1 cellular context compared by ENCODE assay signal in genomic region chr7:100580466-100581283, GRCh38.
TF ChIP-seq lines count a peak whose summit lies in the region.

No MANE protein-coding gene starts in this region.

TF ChIP-seq in HepG2, 621 proteins besides CTCF, POLR2A, EP300 and RAD21 (continues in another document):
- TF ChIP-seq MNT (IDR thresholded peaks at IDR 0.05) (peak; percentile 91), ZNF230 (CRISPR knock-in tag; IDR thresholded peaks at IDR 0.05) (no peak), ERF (CRISPR knock-in tag; IDR thresholded peaks at IDR 0.05) (no peak), BCL6 (CRISPR knock-in tag; IDR thresholded peaks at IDR 0.05) (no peak), JUNB (CRISPR knock-in tag; IDR thresholded peaks at IDR 0.05; ENCODE audit: borderline replicate concordance) (peak; percentile 23; the same call in 1 of the 2 replicates), LCORL (IDR thresholded peaks at IDR 0.05) (no peak), LCORL (CRISPR knock-in tag; IDR thresholded peaks at IDR 0.05) (no peak), ZBED4 (CRISPR knock-in tag; IDR thresholded peaks at IDR 0.05; ENCODE audit: borderline replicate concordance) (no peak), MED1 (CRISPR knock-in tag; IDR thresholded peaks at IDR 0.05) (no peak), ZBTB39 (CRISPR knock-in tag; IDR thresholded peaks at IDR 0.05) (no peak), SIN3A (IDR thresholded peaks at IDR 0.05; ENCODE audit: borderline replicate concordance, low read depth, low read length) (no peak), ZNF644 (CRISPR knock-in tag; IDR thresholded peaks at IDR 0.05; ENCODE audit: low read depth) (no peak), ZNF558 (CRISPR knock-in tag; IDR thresholded peaks at IDR 0.05; ENCODE audit: borderline replicate concordance) (no peak), REPIN1 (CRISPR knock-in tag; IDR thresholded peaks at IDR 0.05; ENCODE audit: borderline replicate concordance, low read depth) (no peak), MAFK (conservative IDR thresholded peaks at IDR 0.05 in 1 of 2, IDR thresholded peaks at IDR 0.05 in 1 of 2; ENCODE audit: low read length in 2 of 2) (no peak), ZNF784 (CRISPR knock-in tag; IDR thresholded peaks at IDR 0.05; ENCODE audit: borderline replicate concordance) (no peak), CCDC6 (CRISPR knock-in tag; IDR thresholded peaks at IDR 0.05) (no peak), NBN (conservative IDR thresholded peaks at IDR 0.05) (peak; percentile 85; the same call in 1 of the 2 replicates), SRSF9 (IDR thresholded peaks at IDR 0.05; ENCODE audit: borderline replicate concordance, insufficient read depth, low read depth, low read length, poor library complexity, severe bottlenecking) (no peak), ZNF234 (CRISPR knock-in tag; conservative IDR thresholded peaks at IDR 0.05) (no peak), ZNF121 (CRISPR knock-in tag; IDR thresholded peaks at IDR 0.05) (no peak), ZNF567 (CRISPR knock-in tag; IDR thresholded peaks at IDR 0.05; ENCODE audit: borderline replicate concordance) (no peak), CBX5 (CRISPR knock-in tag; IDR thresholded peaks at IDR 0.05; ENCODE audit: borderline replicate concordance) (no peak), ZNF18 (CRISPR knock-in tag; IDR thresholded peaks at IDR 0.05; ENCODE audit: insufficient replicate concordance) (no peak), TBX3 (IDR thresholded peaks at IDR 0.05; ENCODE audit: borderline replicate concordance) (no peak), POLR2AphosphoS2 (IDR thresholded peaks at IDR 0.05; ENCODE audit: low read depth, low read length) (peak; percentile 81; the same call in 1 of the 2 replicates), ZNF513 (CRISPR knock-in tag; conservative IDR thresholded peaks at IDR 0.05) (no peak), ZNF768 (CRISPR knock-in tag; IDR thresholded peaks at IDR 0.05) (no peak), RERE (CRISPR knock-in tag; IDR thresholded peaks at IDR 0.05; ENCODE audit: low read depth) (no peak), GFI1 (CRISPR knock-in tag; IDR thresholded peaks at IDR 0.05; ENCODE audit: borderline replicate concordance) (no peak), EHMT2 (IDR thresholded peaks at IDR 0.05; ENCODE audit: borderline replicate concordance, low read depth, low read length) (no peak), FOXK2 (IDR thresholded peaks at IDR 0.05) (peak; percentile 31), ZSCAN22 (CRISPR knock-in tag; IDR thresholded peaks at IDR 0.05) (no peak), THAP11 (CRISPR knock-in tag; IDR thresholded peaks at IDR 0.05) (no peak), KLF11 (CRISPR knock-in tag; IDR thresholded peaks at IDR 0.05) (no peak), AHR (CRISPR knock-in tag; IDR thresholded peaks at IDR 0.05) (no peak), MAFF (IDR thresholded peaks at IDR 0.05; ENCODE audit: low read depth, low read length) (no peak), ZNF562 (CRISPR knock-in tag; IDR thresholded peaks at IDR 0.05; ENCODE audit: borderline replicate concordance) (no peak), RXRA (CRISPR knock-in tag; IDR thresholded peaks at IDR 0.05) (no peak), PAXIP1 (CRISPR knock-in tag; conservative IDR thresholded peaks at IDR 0.05) (no peak)
